ENCODE assay signal across 17 cellular contexts in the genomic region with DNA sequence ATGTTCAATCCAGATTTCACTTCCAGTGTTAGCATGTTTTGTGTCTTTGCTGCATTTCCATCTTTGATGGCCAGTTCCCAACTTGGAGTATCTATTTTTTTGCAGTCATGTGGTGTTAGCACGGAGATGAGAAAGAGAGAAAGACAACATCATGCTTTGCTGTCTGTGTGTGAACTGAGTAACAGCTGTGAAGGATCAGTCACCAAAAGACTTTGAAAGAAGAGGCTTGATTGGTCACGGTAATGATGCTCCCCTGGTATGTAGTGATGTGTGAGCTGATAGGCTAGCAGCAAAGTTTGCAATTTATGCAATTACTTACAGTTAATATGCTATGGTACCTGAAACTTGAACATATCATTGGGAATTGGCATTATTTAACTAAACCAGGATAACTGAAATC.
"Had no signal": no experiment of that assay in that cellular context is flagged by ENCODE, and none has a peak within 500 bp of the region (broad histone marks: within the 10 kb centered on the region; RNA-seq: fewer than 3 reads in every experiment).

No MANE protein-coding gene starts in this region.

- H3K4me3 ChIP-seq: esophagus muscularis mucosa, hepatocyte, skin epidermis, suprapubic skin, transverse colon, uterus had no signal

- H3K4me1 ChIP-seq: esophagus muscularis mucosa, suprapubic skin, transverse colon, uterus had no signal

- H3K27ac ChIP-seq: esophagus muscularis mucosa, hepatocyte, skin epidermis, suprapubic skin, transverse colon, uterus had no signal

- H3K36me3 ChIP-seq: esophagus muscularis mucosa, suprapubic skin, transverse colon, uterus had no signal

- H3K27me3 ChIP-seq: esophagus muscularis mucosa, hepatocyte, suprapubic skin, transverse colon, uterus had no signal

- H3K9me3 ChIP-seq: esophagus muscularis mucosa, suprapubic skin, transverse colon, uterus had no signal

- ATAC-seq: activated T-cell treated with anti-CD3 and anti-CD28 coated beads, Interleukin-2, amount 50 U/mL, for 4 hours; naive thymus-derived CD8-positive, alpha-beta T cell; stimulated activated naive CD8-positive, alpha-beta T cell treated with anti-CD3 and anti-CD28 coated beads, Interleukin-15, amount 100 ng/mL, for 72 hours had no signal

- H3K79me2 ChIP-seq: hepatocyte had no signal

- H2AFZ ChIP-seq: hepatocyte had no signal

- DNase-seq: activated CD4-positive, alpha-beta T cell treated with anti-CD3 and anti-CD28 coated beads, Interleukin-2, amount 50 U/mL, for 1 hour; activated CD8-positive, alpha-beta memory T cell treated with anti-CD3 and anti-CD28 coated beads, Interleukin-2, amount 50 U/mL, for 4 hours; activated naive CD4-positive, alpha-beta T cell treated with anti-CD3 and anti-CD28 coated beads for 36 hours; activated T-cell treated with anti-CD3 and anti-CD28 coated beads, Interleukin-2, amount 50 U/mL, for 4 hours; effector memory CD4-positive, alpha-beta T cell; mesendoderm; naive thymus-derived CD8-positive, alpha-beta T cell; posterior cingulate gyrus; stimulated activated CD4-positive, alpha-beta T cell treated with anti-CD3 and anti-CD28 coated beads, Interleukin-15, amount 100 ng/mL, for 24 hours; stimulated activated CD4-positive, alpha-beta T cell treated with anti-CD3 and anti-CD28 coated beads, Interleukin-2, amount 100 ng/mL, for 48 hours; stimulated activated naive CD8-positive, alpha-beta T cell treated with anti-CD3 and anti-CD28 coated beads, Interleukin-15, amount 100 ng/mL, for 72 hours; transverse colon; uterus had no signal

- H3K4me2 ChIP-seq: hepatocyte had no signal
